In genomic region chrX:15737188-15737956, GRCh38 we compare ENCODE assay signal across 8 cellular contexts. TPM values are rescaled to one million over a fixed set of nuclear protein-coding genes. Genes with fewer than 3 reads are reported as not detected.
DNase-seq lines count a peak whose midpoint lies in the region; ATAC-seq and TF ChIP-seq lines count a peak whose summit lies in the region.

No MANE protein-coding gene starts in this region.

- peaks cover 12% of the 10 kb centered on the region for H3K4me1 ChIP-seq in PC-9 (replicated peaks; ENCODE audit: insufficient read depth)
- no peaks in the 10 kb centered on the region for H3K4me1 ChIP-seq in esophagus (ENCODE audit: control insufficient read depth in 2 of 2, insufficient read depth in 2 of 2, low read length in 1 of 2)
- H3K4me1 ChIP-seq in sigmoid colon, result peaks cover 0 to 13% (median 0%) of the 10 kb centered on the region in 4 donors

- TF ChIP-seq CTCF in PC-9 (conservative IDR thresholded peaks at IDR 0.05) (no peak), sigmoid colon (IDR thresholded peaks at IDR 0.05) (no peak)

- ATAC-seq in GM21723 (IDR thresholded peaks at IDR 0.05; ENCODE audit: unreplicated experiment) (peak; percentile 1), HG03097 (IDR thresholded peaks at IDR 0.05; ENCODE audit: low FRiP score, unreplicated experiment) (no peak), HG02852 (IDR thresholded peaks at IDR 0.05; ENCODE audit: unreplicated experiment) (no peak)

- no peak for TF ChIP-seq POLR2A in sigmoid colon (IDR thresholded peaks at IDR 0.05)

- intact Hi-C loops in PC-9 (cut with micrococcal nuclease; ENCODE audit: unreplicated experiment) (loop anchor here (1.0 to 5.0 kb wide), 2 partner anchors 55 to 402 kb away; partner anchors contain the start of genes PIGA and ZRSR2), sigmoid colon (cut with DNase I) (loop anchor here (1.0 to 5.0 kb wide), 2 partner anchors 53 to 60 kb away; partner anchors contain the start of gene ZRSR2)

- H4K20me1 ChIP-seq in PC-9 (ENCODE audit: insufficient read depth), result no peaks in the 10 kb centered on the region

- BruUV-seq in PC-9 (replicated peaks; lab: Mats Ljungman, UMichigan), result no TSS peak

- WGBS in esophagus, 2 donors, result 6 to 23% methylated on average over 14 of the region's 14 CpGs
- WGBS in sigmoid colon, 2 donors, result 1 to 15% methylated on average over 14 of the region's 14 CpGs

- peak overlapping the region; percentile 82 for H3K27ac ChIP-seq in PC-9
- H3K27ac ChIP-seq in esophagus (ENCODE audit: low read depth in 2 of 2, low read length in 1 of 2), result peak overlapping the region; percentile 31 to 59
- peak overlapping the region in 1 of 4 donors; percentile 34 for H3K27ac ChIP-seq in sigmoid colon

- H3K27me3 ChIP-seq in PC-9 (ENCODE audit: insufficient read depth, low read depth), result no peaks in the 10 kb centered on the region
- H3K27me3 ChIP-seq in esophagus (ENCODE audit: control insufficient read depth in 1 of 2, insufficient read depth in 2 of 2, low read length in 2 of 2), result no peaks in the 10 kb centered on the region
- H3K27me3 ChIP-seq in sigmoid colon, result peaks cover 0 to 6% (median 0%) of the 10 kb centered on the region in 3 donors

- peak overlapping the region; percentile 95 for H3K4me2 ChIP-seq in PC-9

- peak overlapping the region; percentile 81 for H2AFZ ChIP-seq in PC-9

- H3K4me3 ChIP-seq in PC-9, result peak overlapping the region; percentile 58
- peak overlapping the region; percentile 29 to 56 for H3K4me3 ChIP-seq in esophagus (ENCODE audit: low read depth in 1 of 2, low read length in 2 of 2)
- peak overlapping the region; percentile 2 to 56 (median 46) for H3K4me3 ChIP-seq in sigmoid colon

- peak in 1 of 2 experiments; percentile 40 for DNase-seq in PC-9
- DNase-seq in sigmoid colon, result no peak
- DNase-seq in stimulated activated CD4-positive, alpha-beta T cell treated with anti-CD3 and anti-CD28 coated beads, Interleukin-2, amount 100 ng/mL, for 48 hours, result no peak
- no peak for DNase-seq in COLO668 (lab: John Stamatoyannopoulos, UW; ENCODE audit: unreplicated experiment)

- no peaks in the 10 kb centered on the region for H3K79me2 ChIP-seq in PC-9 (ENCODE audit: low read depth)

- peaks cover 11% of the 10 kb centered on the region for H3F3A ChIP-seq in PC-9 (ENCODE audit: insufficient read depth, low read depth)

- H3K36me3 ChIP-seq in PC-9 (ENCODE audit: low read depth) (no peaks in the 10 kb centered on the region), esophagus (ENCODE audit: control insufficient read depth in 2 of 2, insufficient read depth in 2 of 2, low read length in 1 of 2) (no peaks in the 10 kb centered on the region), sigmoid colon (no peaks in the 10 kb centered on the region)

- CTCF ChIA-PET in PC-9 (lab: Charles Lee), result no interaction called here

- TF ChIP-seq EP300 in sigmoid colon (IDR thresholded peaks at IDR 0.05), result no peak

- H3K9me3 ChIP-seq in PC-9 (ENCODE audit: insufficient read depth, low read depth) (no peaks in the 10 kb centered on the region), esophagus (ENCODE audit: control insufficient read depth in 2 of 2, insufficient read depth in 1 of 2, low read depth in 1 of 2, low read length in 1 of 2) (no peaks in the 10 kb centered on the region), sigmoid colon (no peaks in the 10 kb centered on the region)

- POLR2A ChIA-PET in PC-9 (lab: Charles Lee; ENCODE audit: unreplicated experiment), result interaction anchor here (0.7 kb wide), 2 partner anchors 118 to 151 kb away, joined by 4 to 6 read pairs; no protein-coding TSS in a partner anchor

- H3K9me2 ChIP-seq in PC-9 (ENCODE audit: insufficient read depth), result no peaks in the 10 kb centered on the region

RNA-seq across cellular contexts. Expression of gene CA5B, which starts 0.7 kb away (rescaled TPM):
- 10.9 and 12.1 TPM in 2 replicates for total RNA-seq in PC-9 (2021)
- 1 to 10 TPM; 1.5 to 1.6 TPM for polyA plus RNA-seq in esophagus
- total RNA-seq in sigmoid colon, result 1 to 10 TPM; 3.9 to 8.6 (median 7.1) TPM
- polyA plus RNA-seq in sigmoid colon, result 1 to 10 TPM in 2 of 3 donors, under 1 TPM in 1; 0.46 to 3.4 (median 1.8) TPM

RNA-seq across cellular contexts. Expression of gene ZRSR2, which starts 52.9 kb away (rescaled TPM):
- total RNA-seq in PC-9 (2021) (7.2 and 7.6 TPM in 2 replicates), sigmoid colon (10 to 100 TPM in 2 of 4 donors, 1 to 10 TPM in 2; 6.8 to 13.8 (median 11.8) TPM)
- polyA plus RNA-seq in esophagus (10 to 100 TPM; 11.5 to 11.9 TPM), sigmoid colon (10 to 100 TPM in 2 of 3 donors, 1 to 10 TPM in 1; 8.6 to 15.6 (median 12.6) TPM)
